In the genomic region with DNA sequence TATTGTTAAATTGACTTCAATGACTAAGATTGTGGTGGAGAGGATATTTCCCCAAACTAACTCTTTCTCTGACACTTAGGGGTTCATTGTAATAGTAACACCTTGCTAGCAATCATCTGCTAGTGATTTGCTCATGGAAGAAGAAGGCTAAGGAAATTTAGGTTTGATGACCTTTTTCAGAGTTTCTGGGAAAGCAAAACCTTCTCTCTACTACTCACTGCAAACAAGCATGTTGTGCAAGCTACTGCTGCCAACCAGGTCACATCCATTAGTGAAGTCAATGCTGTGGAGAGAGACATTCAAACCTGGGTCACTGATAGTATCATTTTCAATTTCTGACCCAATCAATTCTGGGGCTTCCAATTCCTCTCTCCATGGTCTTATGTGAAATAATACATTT, we compare ENCODE assay signal across 7 cellular contexts. TPM values are rescaled to one million over a fixed set of nuclear protein-coding genes. Genes with fewer than 3 reads are reported as not detected.
"Had no signal": no experiment of that assay in that cellular context is flagged by ENCODE, and none has a peak within 500 bp of the region (broad histone marks: within the 10 kb centered on the region; RNA-seq: fewer than 3 reads in every experiment).

No MANE protein-coding gene starts in this region.

RNA-seq across cellular contexts. Expression of a gene that starts 14.6 kb away (rescaled TPM):
- total RNA-seq: osteoblast, renal cortical epithelial cell, sciatic nerve, smooth muscle cell, suprapubic skin, upper lobe of right lung, urinary bladder had no signal
